In the genomic region with DNA sequence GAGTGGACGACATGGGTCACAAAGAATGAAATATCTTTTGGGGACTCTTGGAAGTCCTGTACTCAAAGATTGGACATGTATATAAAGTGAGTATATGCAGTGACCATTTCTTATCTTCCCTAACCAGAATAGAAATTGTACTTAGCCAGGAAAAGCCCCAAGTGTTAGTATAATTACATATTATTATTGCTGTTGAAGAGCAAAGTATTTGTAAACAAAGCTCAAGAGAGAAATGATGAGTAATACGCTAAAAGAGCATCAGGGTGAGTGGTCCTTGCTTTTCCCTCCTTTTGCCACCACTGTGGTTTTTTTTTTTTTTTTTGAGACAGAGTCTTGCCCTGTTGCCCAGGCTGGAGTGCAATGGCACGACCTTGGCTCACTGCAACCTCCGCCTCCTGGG, we compare ENCODE assay signal across 30 cellular contexts. TPM values are rescaled to one million over a fixed set of nuclear protein-coding genes. Genes with fewer than 3 reads are reported as not detected.
"Had no signal": no experiment of that assay in that cellular context is flagged by ENCODE, and none has a peak within 500 bp of the region (broad histone marks: within the 10 kb centered on the region; RNA-seq: fewer than 3 reads in every experiment).

No MANE protein-coding gene starts in this region.

- H3K27me3 ChIP-seq: adrenal gland, body of pancreas, esophagus squamous epithelium had no signal

- H3K4me3 ChIP-seq: adrenal gland, body of pancreas, esophagus squamous epithelium had no signal

- H3K4me1 Mint-ChIP-seq: activated CD4-positive, alpha-beta T cell treated with anti-CD3 and anti-CD28 coated beads for 36 hours; activated naive CD4-positive, alpha-beta T cell treated with anti-CD3 and anti-CD28 coated beads, Interleukin-2, amount 50 U/mL, for 24 hours; activated naive CD8-positive, alpha-beta T cell treated with anti-CD3 and anti-CD28 coated beads for 36 hours had no signal

- ATAC-seq: activated CD4-positive, alpha-beta T cell treated with anti-CD3 and anti-CD28 coated beads for 36 hours; activated CD8-positive, alpha-beta memory T cell treated with anti-CD3 and anti-CD28 coated beads, Interleukin-2, amount 10 ng/mL, durations not matched to agents 7 days and 5 days; activated CD8-positive, alpha-beta T cell treated with anti-CD3 and anti-CD28 coated beads, Interleukin-2, amount 10 ng/mL, durations not matched to agents 7 days and 5 days; activated naive CD8-positive, alpha-beta T cell treated with anti-CD3 and anti-CD28 coated beads, Interleukin-2, amount 50 U/mL, for 24 hours; body of pancreas had no signal

- H3K27ac Mint-ChIP-seq: activated CD4-positive, alpha-beta memory T cell treated with anti-CD3 and anti-CD28 coated beads for 36 hours; activated CD4-positive, alpha-beta T cell treated with anti-CD3 and anti-CD28 coated beads for 36 hours; activated CD4-positive, alpha-beta T cell treated with anti-CD3 and anti-CD28 coated beads, Interleukin-2, amount 10 ng/mL, durations not matched to agents 24 days and 14 days; activated CD8-positive, alpha-beta memory T cell treated with anti-CD3 and anti-CD28 coated beads, Interleukin-2, amount 10 ng/mL, durations not matched to agents 7 days and 5 days; activated CD8-positive, alpha-beta T cell treated with anti-CD3 and anti-CD28 coated beads, Interleukin-2, amount 10 ng/mL, durations not matched to agents 7 days and 5 days; activated naive CD4-positive, alpha-beta T cell treated with anti-CD3 and anti-CD28 coated beads for 36 hours; activated naive CD4-positive, alpha-beta T cell treated with anti-CD3 and anti-CD28 coated beads, Interleukin-2, amount 50 U/mL, for 24 hours; activated naive CD8-positive, alpha-beta T cell treated with anti-CD3 and anti-CD28 coated beads for 36 hours; activated naive CD8-positive, alpha-beta T cell treated with anti-CD3 and anti-CD28 coated beads, Interleukin-2, amount 50 U/mL, for 24 hours; activated T-helper 1 cell treated with anti-CD3 and anti-CD28 coated beads, Interleukin-12 subunit alpha, Interleukin-12 subunit beta, Interleukin-2, Interleukin-4 antibody, amounts not matched to agents 30 ng/mL and 10 ng/mL and 1 ng/mL, durations not matched to agents 14 hours and 24 hours and 36 hours; activated T-helper 2 cell treated with anti-CD3 and anti-CD28 coated beads, Interferon-gamma antibody, Interleukin-2, Interleukin-4, amounts not matched to agents 10 μg/mL and 5 μg/mL and 100 μg/mL, durations not matched to agents 14 hours and 24 hours and 36 hours had no signal

- H3K27ac ChIP-seq: adrenal gland, body of pancreas, epithelial cell of prostate, esophagus squamous epithelium had no signal

- H3K4me1 ChIP-seq: adrenal gland had no signal

- H3K36me3 Mint-ChIP-seq: activated CD4-positive, alpha-beta memory T cell treated with anti-CD3 and anti-CD28 coated beads for 36 hours; activated CD8-positive, alpha-beta memory T cell treated with anti-CD3 and anti-CD28 coated beads, Interleukin-2, amount 10 ng/mL, durations not matched to agents 7 days and 5 days; activated naive CD4-positive, alpha-beta T cell treated with anti-CD3 and anti-CD28 coated beads, Interleukin-2, amount 50 U/mL, for 24 hours; activated naive CD8-positive, alpha-beta T cell treated with anti-CD3 and anti-CD28 coated beads for 36 hours had no signal

- H3K9me3 Mint-ChIP-seq: activated CD4-positive, alpha-beta memory T cell treated with anti-CD3 and anti-CD28 coated beads for 36 hours; activated CD4-positive, alpha-beta T cell treated with anti-CD3 and anti-CD28 coated beads, Interleukin-2, amount 10 ng/mL, durations not matched to agents 24 days and 14 days; activated naive CD4-positive, alpha-beta T cell treated with anti-CD3 and anti-CD28 coated beads for 36 hours; activated naive CD4-positive, alpha-beta T cell treated with anti-CD3 and anti-CD28 coated beads, Interleukin-2, amount 50 U/mL, for 24 hours; activated naive CD8-positive, alpha-beta T cell treated with anti-CD3 and anti-CD28 coated beads for 36 hours; activated naive CD8-positive, alpha-beta T cell treated with anti-CD3 and anti-CD28 coated beads, Interleukin-2, amount 50 U/mL, for 24 hours; activated T-helper 1 cell treated with anti-CD3 and anti-CD28 coated beads, Interleukin-12 subunit alpha, Interleukin-12 subunit beta, Interleukin-2, Interleukin-4 antibody, amounts not matched to agents 30 ng/mL and 10 ng/mL and 1 ng/mL, durations not matched to agents 14 hours and 24 hours and 36 hours; activated T-helper 2 cell treated with anti-CD3 and anti-CD28 coated beads, Interferon-gamma antibody, Interleukin-2, Interleukin-4, amounts not matched to agents 10 μg/mL and 5 μg/mL and 100 μg/mL, durations not matched to agents 14 hours and 24 hours and 36 hours had no signal

- DNase-seq: activated CD4-positive, alpha-beta memory T cell treated with anti-CD3 and anti-CD28 coated beads for 36 hours; activated CD4-positive, alpha-beta T cell treated with anti-CD3 and anti-CD28 coated beads for 36 hours; activated CD4-positive, alpha-beta T cell treated with anti-CD3 and anti-CD28 coated beads, Interleukin-2, amount 10 ng/mL, durations not matched to agents 24 days and 14 days; activated CD4-positive, CD25-positive, alpha-beta regulatory T cell; activated CD4-positive, CD25-positive, alpha-beta regulatory T cell treated with anti-CD3 and anti-CD28 coated beads, Interleukin-2, amount 50 U/mL, for 72 hours; activated CD8-positive, alpha-beta memory T cell treated with anti-CD3 and anti-CD28 coated beads, Interleukin-2, amount 10 ng/mL, durations not matched to agents 7 days and 5 days; activated CD8-positive, alpha-beta memory T cell treated with anti-CD3 and anti-CD28 coated beads, Interleukin-2, amount 50 U/mL, for 4 hours; activated CD8-positive, alpha-beta T cell treated with anti-CD3 and anti-CD28 coated beads, Interleukin-2, amount 10 ng/mL, durations not matched to agents 7 days and 5 days; activated effector memory CD4-positive, alpha-beta T cell treated with anti-CD3 and anti-CD28 coated beads, Interleukin-2, amount 50 U/mL, for 16 hours; activated naive CD4-positive, alpha-beta T cell treated with anti-CD3 and anti-CD28 coated beads for 36 hours; activated naive CD8-positive, alpha-beta T cell treated with anti-CD3 and anti-CD28 coated beads for 36 hours; activated naive CD8-positive, alpha-beta T cell treated with anti-CD3 and anti-CD28 coated beads, Interleukin-2, amount 50 U/mL, for 24 hours; activated T-cell treated with anti-CD3 and anti-CD28 coated beads, Interleukin-2, amount 50 U/mL, for 1 hour; activated T-cell treated with anti-CD3 and anti-CD28 coated beads, Interleukin-2, amount 50 U/mL, for 48 hours; adrenal gland; amygdala; aorta; body of pancreas; caudate nucleus; cortex of kidney; effector CD8-positive, alpha-beta T cell; esophagus squamous epithelium; foreskin melanocyte; head of caudate nucleus; hippocampal formation had no signal

- H3K27me3 Mint-ChIP-seq: activated CD4-positive, alpha-beta memory T cell treated with anti-CD3 and anti-CD28 coated beads for 36 hours; activated CD4-positive, alpha-beta T cell treated with anti-CD3 and anti-CD28 coated beads for 36 hours; activated naive CD4-positive, alpha-beta T cell treated with anti-CD3 and anti-CD28 coated beads, Interleukin-2, amount 50 U/mL, for 24 hours; activated naive CD8-positive, alpha-beta T cell treated with anti-CD3 and anti-CD28 coated beads for 36 hours; activated naive CD8-positive, alpha-beta T cell treated with anti-CD3 and anti-CD28 coated beads, Interleukin-2, amount 50 U/mL, for 24 hours had no signal

- H3K4me3 Mint-ChIP-seq: activated CD4-positive, alpha-beta memory T cell treated with anti-CD3 and anti-CD28 coated beads for 36 hours; activated CD4-positive, alpha-beta T cell treated with anti-CD3 and anti-CD28 coated beads for 36 hours; activated CD4-positive, alpha-beta T cell treated with anti-CD3 and anti-CD28 coated beads, Interleukin-2, amount 10 ng/mL, durations not matched to agents 24 days and 14 days; activated CD8-positive, alpha-beta memory T cell treated with anti-CD3 and anti-CD28 coated beads, Interleukin-2, amount 10 ng/mL, durations not matched to agents 7 days and 5 days; activated CD8-positive, alpha-beta T cell treated with anti-CD3 and anti-CD28 coated beads, Interleukin-2, amount 10 ng/mL, durations not matched to agents 7 days and 5 days; activated naive CD4-positive, alpha-beta T cell treated with anti-CD3 and anti-CD28 coated beads for 36 hours; activated naive CD4-positive, alpha-beta T cell treated with anti-CD3 and anti-CD28 coated beads, Interleukin-2, amount 50 U/mL, for 24 hours; activated naive CD8-positive, alpha-beta T cell treated with anti-CD3 and anti-CD28 coated beads for 36 hours; activated naive CD8-positive, alpha-beta T cell treated with anti-CD3 and anti-CD28 coated beads, Interleukin-2, amount 50 U/mL, for 24 hours; activated T-helper 1 cell treated with anti-CD3 and anti-CD28 coated beads, Interleukin-12 subunit alpha, Interleukin-12 subunit beta, Interleukin-2, Interleukin-4 antibody, amounts not matched to agents 30 ng/mL and 10 ng/mL and 1 ng/mL, durations not matched to agents 14 hours and 24 hours and 36 hours had no signal

- H3K36me3 ChIP-seq: adrenal gland, esophagus squamous epithelium had no signal

RNA-seq across cellular contexts. Expression of gene CGN, which starts 6.4 kb away (rescaled TPM):
- total RNA-seq: fibroblast of villous mesenchyme had no signal
